9 cellular contexts compared by ENCODE assay signal in genomic region chr9:93302586-93303257, GRCh38.
DNase-seq lines count a peak whose midpoint lies in the region; ATAC-seq and TF ChIP-seq lines count a peak whose summit lies in the region.
"Had no signal": no experiment of that assay in that cellular context is flagged by ENCODE, and none has a peak within 500 bp of the region (broad histone marks: within the 10 kb centered on the region; RNA-seq: fewer than 3 reads in every experiment).

No MANE protein-coding gene starts in this region.

- no peaks in the 10 kb centered on the region for H3F3A ChIP-seq in SK-N-SH (replicated peaks; ENCODE audit: insufficient read depth)

- H3K9ac ChIP-seq in SK-N-SH: no peak overlapping the region

- H3K4me2 ChIP-seq in SK-N-SH: no peak overlapping the region

- H3K27me3 ChIP-seq in SK-N-SH (ENCODE audit: insufficient read depth): no peaks in the 10 kb centered on the region

- H3K36me3 Mint-ChIP-seq in activated naive CD8-positive, alpha-beta T cell treated with anti-CD3 and anti-CD28 coated beads, Interleukin-2, amount 50 U/mL, for 24 hours (ENCODE audit: low read depth): no peaks in the 10 kb centered on the region

- no peak for TF ChIP-seq EP300 in SK-N-SH (IDR thresholded peaks at IDR 0.05; ENCODE audit: borderline replicate concordance in 1 of 2, low read depth in 1 of 2, low read length in 1 of 2)

- no peaks in the 10 kb centered on the region for H3K27me3 Mint-ChIP-seq in activated naive CD8-positive, alpha-beta T cell treated with anti-CD3 and anti-CD28 coated beads, Interleukin-2, amount 50 U/mL, for 24 hours

- peaks cover 3% of the 10 kb centered on the region for H3K4me1 Mint-ChIP-seq in activated naive CD8-positive, alpha-beta T cell treated with anti-CD3 and anti-CD28 coated beads, Interleukin-2, amount 50 U/mL, for 24 hours

- H3K79me2 ChIP-seq in SK-N-SH (ENCODE audit: insufficient read depth): no peaks in the 10 kb centered on the region

- DNase-seq in D341Med (ENCODE audit: low spot score) (peak; percentile 86), KBM-7 (peak; percentile 74), SK-N-SH (peak; percentile 88), left cardiac atrium (no peak)
- DNase-seq in activated naive CD8-positive, alpha-beta T cell treated with anti-CD3 and anti-CD28 coated beads, Interleukin-2, amount 50 U/mL, for 24 hours: peak; percentile 55
- peak; percentile 58 for DNase-seq in stimulated activated CD4-positive, alpha-beta T cell treated with anti-CD3 and anti-CD28 coated beads, Interleukin-12 subunit alpha, Interleukin-12 subunit beta, amount 100 ng/mL, for 4 hours

- no peak overlapping the region for H2AFZ ChIP-seq in SK-N-SH (ENCODE audit: low read depth)

- peaks cover 0 to 13% of the 10 kb centered on the region in 2 experiments; a peak in 1 of 4 replicates for H3K4me1 ChIP-seq in SK-N-SH (ENCODE audit: control insufficient read depth in 1 of 2, insufficient read depth in 2 of 2, low read depth in 1 of 2, low read length in 1 of 2)

- no peak overlapping the region for H3K27ac Mint-ChIP-seq in activated naive CD8-positive, alpha-beta T cell treated with anti-CD3 and anti-CD28 coated beads, Interleukin-2, amount 50 U/mL, for 24 hours

- WGBS in SK-N-SH (ENCODE audit: low lambda C conversion rate): 67% methylated on average over 5 of the region's 6 CpGs

- no peaks in the 10 kb centered on the region for H3K9me3 Mint-ChIP-seq in activated naive CD8-positive, alpha-beta T cell treated with anti-CD3 and anti-CD28 coated beads, Interleukin-2, amount 50 U/mL, for 24 hours
- H3K9me3 Mint-ChIP-seq: T-helper 1 cell treated with Interleukin-12 subunit alpha and Interleukin-12 subunit beta and Interleukin-4 antibody, amounts not matched to agents 30 μg/mL and 1 μg/mL, for 36 hours had no signal

- no peaks in the 10 kb centered on the region for H3K9me2 ChIP-seq in SK-N-SH

- H3K4me3 ChIP-seq in SK-N-SH (ENCODE audit: low read depth in 2 of 2, low read length in 1 of 2): no peak overlapping the region

- H3K27ac ChIP-seq in SK-N-SH (ENCODE audit: low read depth in 2 of 2, low read length in 1 of 2): no peak overlapping the region

- H3K36me3 ChIP-seq in SK-N-SH (replicated peaks in 1 of 2; ENCODE audit: control insufficient read depth in 1 of 2, insufficient read depth in 2 of 2, low read length in 1 of 2): no peaks in the 10 kb centered on the region

- in situ Hi-C loops in KBM-7 (cut with MboI; ENCODE audit: low pct_unique_long_range_greater_than_20kb, low sequenced_read_pairs): loop anchor here (10.0 kb wide), 1 partner anchor 138 kb away; no protein-coding TSS in a partner anchor

- TF ChIP-seq CTCF in SK-N-SH (IDR thresholded peaks at IDR 0.05): peak; percentile 67

- TF ChIP-seq RAD21 in SK-N-SH (IDR thresholded peaks at IDR 0.05; ENCODE audit: low read length): peak; percentile 69

- POLR2A ChIA-PET in SK-N-SH (lab: Yijun Ruan, JAX): interaction anchor here (0.7 to 1.2 kb wide), 2 partner anchors 94 to 110 kb away, joined by 3 read pairs; no protein-coding TSS in a partner anchor

- H4K20me1 ChIP-seq in SK-N-SH (ENCODE audit: insufficient read depth): no peaks in the 10 kb centered on the region

- H3K4me3 Mint-ChIP-seq in activated naive CD8-positive, alpha-beta T cell treated with anti-CD3 and anti-CD28 coated beads, Interleukin-2, amount 50 U/mL, for 24 hours: no peak overlapping the region
- H3K4me3 Mint-ChIP-seq: T-helper 1 cell treated with Interleukin-12 subunit alpha and Interleukin-12 subunit beta and Interleukin-4 antibody, amounts not matched to agents 30 μg/mL and 1 μg/mL, for 36 hours had no signal

- peak; percentile 53 for ATAC-seq in activated naive CD8-positive, alpha-beta T cell treated with anti-CD3 and anti-CD28 coated beads, Interleukin-2, amount 50 U/mL, for 24 hours
- ATAC-seq in left cardiac atrium (peak; percentile 24 to 54), GM18505 (IDR thresholded peaks at IDR 0.05; ENCODE audit: unreplicated experiment) (no peak), GM21825 (IDR thresholded peaks at IDR 0.05; ENCODE audit: unreplicated experiment) (no peak)

- no peak for TF ChIP-seq POLR2A in GM18505 (IDR thresholded peaks at IDR 0.05; ENCODE audit: borderline replicate concordance, extremely low read depth, insufficient read depth, insufficient read length)

- CTCF ChIA-PET in SK-N-SH (lab: Yijun Ruan, JAX): interaction anchor here (0.5 to 5.4 kb wide), 37 partner anchors 11 to 286 kb away, joined by 3 to 91 read pairs (median 4); partner anchors contain the start of genes NINJ1 and WNK2

- no peaks in the 10 kb centered on the region for H3K9me3 ChIP-seq in SK-N-SH

- intact Hi-C loops in left cardiac atrium (cut with DNase I): loop anchor here in 1 of 2 donors (2.0 to 5.0 kb wide), 2 partner anchors 35 to 142 kb away; no protein-coding TSS in a partner anchor

TF ChIP-seq in SK-N-SH, 30 proteins besides CTCF, POLR2A, EP300 and RAD21:
- TF ChIP-seq RFX5 (IDR thresholded peaks at IDR 0.05; ENCODE audit: low read length) (no peak), NRF1 (IDR thresholded peaks at IDR 0.05; ENCODE audit: low read depth, low read length) (peak; percentile 3; the same call in 1 of the 2 replicates), POLR2AphosphoS5 (IDR thresholded peaks at IDR 0.05; ENCODE audit: low read depth, low read length) (no peak), USF1 (IDR thresholded peaks at IDR 0.05; ENCODE audit: borderline replicate concordance, low read depth) (peak; percentile 47; the same call in 1 of the 2 replicates), TEAD4 (IDR thresholded peaks at IDR 0.05; ENCODE audit: borderline replicate concordance, insufficient read depth) (no peak), SMC3 (IDR thresholded peaks at IDR 0.05; ENCODE audit: low read depth, low read length) (peak; percentile 77), FOXJ3 (CRISPR knock-in tag; IDR thresholded peaks at IDR 0.05) (no peak)

Comparison
In these comparisons a context has a peak if more than half of its experiments do, and no peak if none do; other contexts are left out.
1. ATAC-seq: peak in activated naive CD8-positive, alpha-beta T cell treated with anti-CD3 and anti-CD28 coated beads, Interleukin-2, amount 50 U/mL, for 24 hours (single experiment) and left cardiac atrium (2 of 2); none in GM18505 (single experiment) and GM21825 (single experiment).